Comparison of ENCODE assay signal across 1 cellular context in the genomic region with DNA sequence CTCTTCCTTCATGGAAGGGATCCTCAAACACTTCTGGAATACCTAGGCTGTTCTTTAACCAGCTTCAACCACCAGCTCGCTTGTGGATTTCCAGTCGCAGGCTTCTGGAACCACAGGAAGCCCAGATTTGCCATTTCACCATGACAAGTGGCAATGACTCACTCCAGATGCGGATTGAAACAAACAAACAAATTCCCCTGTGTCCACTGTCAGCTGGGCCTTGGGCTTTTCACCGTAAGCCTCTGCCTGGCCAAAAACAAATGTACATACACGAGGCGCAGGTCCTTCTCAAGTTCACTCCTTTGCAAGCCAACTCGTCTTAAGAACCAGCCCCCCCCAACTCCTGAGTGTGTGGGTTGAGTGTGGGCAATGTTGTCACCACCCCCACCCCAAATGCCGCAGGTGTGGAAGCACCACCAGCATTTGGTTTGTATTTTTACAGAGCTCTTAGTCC.
TF ChIP-seq lines count a peak whose summit lies in the region.

No MANE protein-coding gene starts in this region.

TF ChIP-seq in GM23338, 12 proteins besides CTCF, POLR2A, EP300 and RAD21 (continued from another document):
- TF ChIP-seq, protein P1, sequence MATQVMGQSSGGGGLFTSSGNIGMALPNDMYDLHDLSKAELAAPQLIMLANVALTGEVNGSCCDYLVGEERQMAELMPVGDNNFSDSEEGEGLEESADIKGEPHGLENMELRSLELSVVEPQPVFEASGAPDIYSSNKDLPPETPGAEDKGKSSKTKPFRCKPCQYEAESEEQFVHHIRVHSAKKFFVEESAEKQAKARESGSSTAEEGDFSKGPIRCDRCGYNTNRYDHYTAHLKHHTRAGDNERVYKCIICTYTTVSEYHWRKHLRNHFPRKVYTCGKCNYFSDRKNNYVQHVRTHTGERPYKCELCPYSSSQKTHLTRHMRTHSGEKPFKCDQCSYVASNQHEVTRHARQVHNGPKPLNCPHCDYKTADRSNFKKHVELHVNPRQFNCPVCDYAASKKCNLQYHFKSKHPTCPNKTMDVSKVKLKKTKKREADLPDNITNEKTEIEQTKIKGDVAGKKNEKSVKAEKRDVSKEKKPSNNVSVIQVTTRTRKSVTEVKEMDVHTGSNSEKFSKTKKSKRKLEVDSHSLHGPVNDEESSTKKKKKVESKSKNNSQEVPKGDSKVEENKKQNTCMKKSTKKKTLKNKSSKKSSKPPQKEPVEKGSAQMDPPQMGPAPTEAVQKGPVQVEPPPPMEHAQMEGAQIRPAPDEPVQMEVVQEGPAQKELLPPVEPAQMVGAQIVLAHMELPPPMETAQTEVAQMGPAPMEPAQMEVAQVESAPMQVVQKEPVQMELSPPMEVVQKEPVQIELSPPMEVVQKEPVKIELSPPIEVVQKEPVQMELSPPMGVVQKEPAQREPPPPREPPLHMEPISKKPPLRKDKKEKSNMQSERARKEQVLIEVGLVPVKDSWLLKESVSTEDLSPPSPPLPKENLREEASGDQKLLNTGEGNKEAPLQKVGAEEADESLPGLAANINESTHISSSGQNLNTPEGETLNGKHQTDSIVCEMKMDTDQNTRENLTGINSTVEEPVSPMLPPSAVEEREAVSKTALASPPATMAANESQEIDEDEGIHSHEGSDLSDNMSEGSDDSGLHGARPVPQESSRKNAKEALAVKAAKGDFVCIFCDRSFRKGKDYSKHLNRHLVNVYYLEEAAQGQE (IDR thresholded peaks at IDR 0.05; ENCODE audit: unreplicated experiment) = no peak
- TF ChIP-seq CREB1 (CRISPR knock-in tag; IDR thresholded peaks at IDR 0.05; ENCODE audit: low read depth) = no peak
- TF ChIP-seq NANOG (IDR thresholded peaks at IDR 0.05; ENCODE audit: borderline replicate concordance) = no peak
- TF ChIP-seq, protein P2, sequence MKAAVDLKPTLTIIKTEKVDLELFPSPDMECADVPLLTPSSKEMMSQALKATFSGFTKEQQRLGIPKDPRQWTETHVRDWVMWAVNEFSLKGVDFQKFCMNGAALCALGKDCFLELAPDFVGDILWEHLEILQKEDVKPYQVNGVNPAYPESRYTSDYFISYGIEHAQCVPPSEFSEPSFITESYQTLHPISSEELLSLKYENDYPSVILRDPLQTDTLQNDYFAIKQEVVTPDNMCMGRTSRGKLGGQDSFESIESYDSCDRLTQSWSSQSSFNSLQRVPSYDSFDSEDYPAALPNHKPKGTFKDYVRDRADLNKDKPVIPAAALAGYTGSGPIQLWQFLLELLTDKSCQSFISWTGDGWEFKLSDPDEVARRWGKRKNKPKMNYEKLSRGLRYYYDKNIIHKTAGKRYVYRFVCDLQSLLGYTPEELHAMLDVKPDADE (IDR thresholded peaks at IDR 0.05) = no peak
TF ChIP-seq in GM23338: peak in this region for 0.
